1 cellular context compared by ENCODE assay signal in the genomic region with DNA sequence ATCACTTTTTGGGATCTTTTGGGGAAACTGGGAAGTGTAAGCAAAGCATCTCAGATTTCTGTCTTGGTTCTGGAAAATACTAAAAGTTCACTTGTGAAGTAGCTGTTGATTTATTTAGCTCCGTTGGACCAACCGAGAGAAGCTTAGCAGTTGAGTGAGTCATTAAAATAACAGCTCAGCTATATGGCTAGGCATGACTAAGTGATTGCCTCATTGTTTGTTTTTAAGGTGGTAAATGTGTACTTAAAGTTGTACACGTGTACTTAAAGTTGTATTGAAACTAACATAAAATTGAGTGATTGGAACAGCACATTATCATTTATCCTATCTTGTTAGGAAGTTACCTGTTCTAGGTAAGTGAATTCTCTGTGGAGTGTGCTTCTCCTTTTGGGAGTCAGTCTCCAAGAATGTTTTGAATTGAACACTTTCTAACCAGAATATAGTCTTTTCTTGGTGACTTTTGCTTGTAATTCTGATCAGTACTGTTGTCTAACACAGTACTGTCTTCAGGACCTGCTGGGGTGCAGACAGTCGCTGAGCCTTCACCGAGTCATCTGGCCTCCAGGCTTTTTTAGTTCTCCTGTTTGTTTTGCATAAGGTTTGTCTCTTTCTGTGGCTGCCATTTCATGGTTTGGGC.
TF ChIP-seq lines count a peak whose summit lies in the region.

No MANE protein-coding gene starts in this region.

TF ChIP-seq in K562, 482 proteins besides CTCF, POLR2A, EP300 and RAD21 (continued from another document and continues in another):
- TF ChIP-seq IFI16 (CRISPR knock-in tag; IDR thresholded peaks at IDR 0.05), result no peak
- no peak for TF ChIP-seq ZNF561 (CRISPR knock-in tag; conservative IDR thresholded peaks at IDR 0.05)
- TF ChIP-seq GABPB1 (CRISPR knock-in tag; IDR thresholded peaks at IDR 0.05), result no peak
- TF ChIP-seq, protein P1, sequence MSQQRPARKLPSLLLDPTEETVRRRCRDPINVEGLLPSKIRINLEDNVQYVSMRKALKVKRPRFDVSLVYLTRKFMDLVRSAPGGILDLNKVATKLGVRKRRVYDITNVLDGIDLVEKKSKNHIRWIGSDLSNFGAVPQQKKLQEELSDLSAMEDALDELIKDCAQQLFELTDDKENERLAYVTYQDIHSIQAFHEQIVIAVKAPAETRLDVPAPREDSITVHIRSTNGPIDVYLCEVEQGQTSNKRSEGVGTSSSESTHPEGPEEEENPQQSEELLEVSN (IDR thresholded peaks at IDR 0.05; ENCODE audit: borderline replicate concordance in 1 of 2, extremely low read depth in 1 of 2, insufficient read depth in 1 of 2, insufficient read length in 1 of 2, low read depth in 1 of 2, low read length in 1 of 2, poor library complexity in 1 of 2, severe bottlenecking in 1 of 2), result no peak
- no peak; a peak in 1 of 4 replicates for TF ChIP-seq TRIM24 (IDR thresholded peaks at IDR 0.05)
- peak; percentile 86 for TF ChIP-seq C11orf30 (IDR thresholded peaks at IDR 0.05; ENCODE audit: low read depth)
- TF ChIP-seq, protein P2, sequence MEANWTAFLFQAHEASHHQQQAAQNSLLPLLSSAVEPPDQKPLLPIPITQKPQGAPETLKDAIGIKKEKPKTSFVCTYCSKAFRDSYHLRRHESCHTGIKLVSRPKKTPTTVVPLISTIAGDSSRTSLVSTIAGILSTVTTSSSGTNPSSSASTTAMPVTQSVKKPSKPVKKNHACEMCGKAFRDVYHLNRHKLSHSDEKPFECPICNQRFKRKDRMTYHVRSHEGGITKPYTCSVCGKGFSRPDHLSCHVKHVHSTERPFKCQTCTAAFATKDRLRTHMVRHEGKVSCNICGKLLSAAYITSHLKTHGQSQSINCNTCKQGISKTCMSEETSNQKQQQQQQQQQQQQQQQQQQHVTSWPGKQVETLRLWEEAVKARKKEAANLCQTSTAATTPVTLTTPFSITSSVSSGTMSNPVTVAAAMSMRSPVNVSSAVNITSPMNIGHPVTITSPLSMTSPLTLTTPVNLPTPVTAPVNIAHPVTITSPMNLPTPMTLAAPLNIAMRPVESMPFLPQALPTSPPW (CRISPR knock-in tag; IDR thresholded peaks at IDR 0.05), result 0 out of 2 replicates have a peak, but pooled peaks have one; percentile 25
- TF ChIP-seq E2F3 (CRISPR knock-in tag; IDR thresholded peaks at IDR 0.05), result no peak
- no peak for TF ChIP-seq POLR2AphosphoS5 (IDR thresholded peaks at IDR 0.05; ENCODE audit: control insufficient read depth, insufficient read depth, low read depth, low read length)
- TF ChIP-seq PRMT5 (CRISPR knock-in tag; IDR thresholded peaks at IDR 0.05), result no peak
- TF ChIP-seq ZNF232 (CRISPR knock-in tag; IDR thresholded peaks at IDR 0.05), result no peak
- no peak for TF ChIP-seq ZNF217 (CRISPR knock-in tag; IDR thresholded peaks at IDR 0.05)
- no peak for TF ChIP-seq MEF2A (IDR thresholded peaks at IDR 0.05; ENCODE audit: control insufficient read depth, low read depth, low read length)
- no peak for TF ChIP-seq ZNF146 (CRISPR knock-in tag; IDR thresholded peaks at IDR 0.05; ENCODE audit: unreplicated experiment)
- TF ChIP-seq, protein P3, sequence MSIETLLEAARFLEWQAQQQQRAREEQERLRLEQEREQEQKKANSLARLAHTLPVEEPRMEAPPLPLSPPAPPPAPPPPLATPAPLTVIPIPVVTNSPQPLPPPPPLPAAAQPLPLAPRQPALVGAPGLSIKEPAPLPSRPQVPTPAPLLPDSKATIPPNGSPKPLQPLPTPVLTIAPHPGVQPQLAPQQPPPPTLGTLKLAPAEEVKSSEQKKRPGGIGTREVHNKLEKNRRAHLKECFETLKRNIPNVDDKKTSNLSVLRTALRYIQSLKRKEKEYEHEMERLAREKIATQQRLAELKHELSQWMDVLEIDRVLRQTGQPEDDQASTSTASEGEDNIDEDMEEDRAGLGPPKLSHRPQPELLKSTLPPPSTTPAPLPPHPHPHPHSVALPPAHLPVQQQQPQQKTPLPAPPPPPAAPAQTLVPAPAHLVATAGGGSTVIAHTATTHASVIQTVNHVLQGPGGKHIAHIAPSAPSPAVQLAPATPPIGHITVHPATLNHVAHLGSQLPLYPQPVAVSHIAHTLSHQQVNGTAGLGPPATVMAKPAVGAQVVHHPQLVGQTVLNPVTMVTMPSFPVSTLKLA (conservative IDR thresholded peaks at IDR 0.05), result peak; percentile 81 to 84
- no peak for TF ChIP-seq TSC22D4 (tag; IDR thresholded peaks at IDR 0.05)
- TF ChIP-seq, protein P4, sequence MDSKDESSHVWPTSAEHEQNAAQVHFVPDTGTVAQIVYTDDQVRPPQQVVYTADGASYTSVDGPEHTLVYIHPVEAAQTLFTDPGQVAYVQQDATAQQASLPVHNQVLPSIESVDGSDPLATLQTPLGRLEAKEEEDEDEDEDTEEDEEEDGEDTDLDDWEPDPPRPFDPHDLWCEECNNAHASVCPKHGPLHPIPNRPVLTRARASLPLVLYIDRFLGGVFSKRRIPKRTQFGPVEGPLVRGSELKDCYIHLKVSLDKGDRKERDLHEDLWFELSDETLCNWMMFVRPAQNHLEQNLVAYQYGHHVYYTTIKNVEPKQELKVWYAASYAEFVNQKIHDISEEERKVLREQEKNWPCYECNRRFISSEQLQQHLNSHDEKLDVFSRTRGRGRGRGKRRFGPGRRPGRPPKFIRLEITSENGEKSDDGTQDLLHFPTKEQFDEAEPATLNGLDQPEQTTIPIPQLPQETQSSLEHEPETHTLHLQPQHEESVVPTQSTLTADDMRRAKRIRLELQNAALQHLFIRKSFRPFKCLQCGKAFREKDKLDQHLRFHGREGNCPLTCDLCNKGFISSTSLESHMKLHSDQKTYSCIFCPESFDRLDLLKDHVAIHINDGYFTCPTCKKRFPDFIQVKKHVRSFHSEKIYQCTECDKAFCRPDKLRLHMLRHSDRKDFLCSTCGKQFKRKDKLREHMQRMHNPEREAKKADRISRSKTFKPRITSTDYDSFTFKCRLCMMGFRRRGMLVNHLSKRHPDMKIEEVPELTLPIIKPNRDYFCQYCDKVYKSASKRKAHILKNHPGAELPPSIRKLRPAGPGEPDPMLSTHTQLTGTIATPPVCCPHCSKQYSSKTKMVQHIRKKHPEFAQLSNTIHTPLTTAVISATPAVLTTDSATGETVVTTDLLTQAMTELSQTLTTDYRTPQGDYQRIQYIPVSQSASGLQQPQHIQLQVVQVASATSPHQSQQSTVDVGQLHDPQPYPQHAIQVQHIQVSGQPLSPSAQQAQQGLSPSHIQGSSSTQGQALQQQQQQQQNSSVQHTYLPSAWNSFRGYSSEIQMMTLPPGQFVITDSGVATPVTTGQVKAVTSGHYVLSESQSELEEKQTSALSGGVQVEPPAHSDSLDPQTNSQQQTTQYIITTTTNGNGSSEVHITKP (IDR thresholded peaks at IDR 0.05; ENCODE audit: partially characterized antibody), result peak; percentile 83
- TF ChIP-seq, protein P5, sequence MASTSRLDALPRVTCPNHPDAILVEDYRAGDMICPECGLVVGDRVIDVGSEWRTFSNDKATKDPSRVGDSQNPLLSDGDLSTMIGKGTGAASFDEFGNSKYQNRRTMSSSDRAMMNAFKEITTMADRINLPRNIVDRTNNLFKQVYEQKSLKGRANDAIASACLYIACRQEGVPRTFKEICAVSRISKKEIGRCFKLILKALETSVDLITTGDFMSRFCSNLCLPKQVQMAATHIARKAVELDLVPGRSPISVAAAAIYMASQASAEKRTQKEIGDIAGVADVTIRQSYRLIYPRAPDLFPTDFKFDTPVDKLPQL (IDR thresholded peaks at IDR 0.05; ENCODE audit: extremely low read depth, insufficient read length), result no peak
- TF ChIP-seq, protein P6, sequence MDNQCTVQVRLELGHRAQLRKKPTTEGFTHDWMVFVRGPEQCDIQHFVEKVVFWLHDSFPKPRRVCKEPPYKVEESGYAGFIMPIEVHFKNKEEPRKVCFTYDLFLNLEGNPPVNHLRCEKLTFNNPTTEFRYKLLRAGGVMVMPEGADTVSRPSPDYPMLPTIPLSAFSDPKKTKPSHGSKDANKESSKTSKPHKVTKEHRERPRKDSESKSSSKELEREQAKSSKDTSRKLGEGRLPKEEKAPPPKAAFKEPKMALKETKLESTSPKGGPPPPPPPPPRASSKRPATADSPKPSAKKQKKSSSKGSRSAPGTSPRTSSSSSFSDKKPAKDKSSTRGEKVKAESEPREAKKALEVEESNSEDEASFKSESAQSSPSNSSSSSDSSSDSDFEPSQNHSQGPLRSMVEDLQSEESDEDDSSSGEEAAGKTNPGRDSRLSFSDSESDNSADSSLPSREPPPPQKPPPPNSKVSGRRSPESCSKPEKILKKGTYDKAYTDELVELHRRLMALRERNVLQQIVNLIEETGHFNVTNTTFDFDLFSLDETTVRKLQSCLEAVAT (IDR thresholded peaks at IDR 0.05), result no peak
- TF ChIP-seq, protein P7, sequence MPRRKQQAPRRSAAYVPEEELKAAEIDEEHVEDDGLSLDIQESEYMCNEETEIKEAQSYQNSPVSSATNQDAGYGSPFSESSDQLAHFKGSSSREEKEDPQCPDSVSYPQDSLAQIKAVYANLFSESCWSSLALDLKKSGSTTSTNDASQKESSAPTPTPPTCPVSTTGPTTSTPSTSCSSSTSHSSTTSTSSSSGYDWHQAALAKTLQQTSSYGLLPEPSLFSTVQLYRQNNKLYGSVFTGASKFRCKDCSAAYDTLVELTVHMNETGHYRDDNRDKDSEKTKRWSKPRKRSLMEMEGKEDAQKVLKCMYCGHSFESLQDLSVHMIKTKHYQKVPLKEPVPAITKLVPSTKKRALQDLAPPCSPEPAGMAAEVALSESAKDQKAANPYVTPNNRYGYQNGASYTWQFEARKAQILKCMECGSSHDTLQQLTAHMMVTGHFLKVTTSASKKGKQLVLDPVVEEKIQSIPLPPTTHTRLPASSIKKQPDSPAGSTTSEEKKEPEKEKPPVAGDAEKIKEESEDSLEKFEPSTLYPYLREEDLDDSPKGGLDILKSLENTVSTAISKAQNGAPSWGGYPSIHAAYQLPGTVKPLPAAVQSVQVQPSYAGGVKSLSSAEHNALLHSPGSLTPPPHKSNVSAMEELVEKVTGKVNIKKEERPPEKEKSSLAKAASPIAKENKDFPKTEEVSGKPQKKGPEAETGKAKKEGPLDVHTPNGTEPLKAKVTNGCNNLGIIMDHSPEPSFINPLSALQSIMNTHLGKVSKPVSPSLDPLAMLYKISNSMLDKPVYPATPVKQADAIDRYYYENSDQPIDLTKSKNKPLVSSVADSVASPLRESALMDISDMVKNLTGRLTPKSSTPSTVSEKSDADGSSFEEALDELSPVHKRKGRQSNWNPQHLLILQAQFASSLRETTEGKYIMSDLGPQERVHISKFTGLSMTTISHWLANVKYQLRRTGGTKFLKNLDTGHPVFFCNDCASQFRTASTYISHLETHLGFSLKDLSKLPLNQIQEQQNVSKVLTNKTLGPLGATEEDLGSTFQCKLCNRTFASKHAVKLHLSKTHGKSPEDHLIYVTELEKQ (CRISPR knock-in tag; IDR thresholded peaks at IDR 0.05), result no peak
- no peak for TF ChIP-seq RBM34 (IDR thresholded peaks at IDR 0.05; ENCODE audit: borderline replicate concordance, insufficient read depth, low read length)
- TF ChIP-seq DPF2 (IDR thresholded peaks at IDR 0.05), result peak; percentile 86
- TF ChIP-seq FOXJ2 (tag; IDR thresholded peaks at IDR 0.05), result no peak
- TF ChIP-seq, protein P8, sequence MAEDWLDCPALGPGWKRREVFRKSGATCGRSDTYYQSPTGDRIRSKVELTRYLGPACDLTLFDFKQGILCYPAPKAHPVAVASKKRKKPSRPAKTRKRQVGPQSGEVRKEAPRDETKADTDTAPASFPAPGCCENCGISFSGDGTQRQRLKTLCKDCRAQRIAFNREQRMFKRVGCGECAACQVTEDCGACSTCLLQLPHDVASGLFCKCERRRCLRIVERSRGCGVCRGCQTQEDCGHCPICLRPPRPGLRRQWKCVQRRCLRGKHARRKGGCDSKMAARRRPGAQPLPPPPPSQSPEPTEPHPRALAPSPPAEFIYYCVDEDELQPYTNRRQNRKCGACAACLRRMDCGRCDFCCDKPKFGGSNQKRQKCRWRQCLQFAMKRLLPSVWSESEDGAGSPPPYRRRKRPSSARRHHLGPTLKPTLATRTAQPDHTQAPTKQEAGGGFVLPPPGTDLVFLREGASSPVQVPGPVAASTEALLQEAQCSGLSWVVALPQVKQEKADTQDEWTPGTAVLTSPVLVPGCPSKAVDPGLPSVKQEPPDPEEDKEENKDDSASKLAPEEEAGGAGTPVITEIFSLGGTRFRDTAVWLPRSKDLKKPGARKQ (CRISPR knock-in tag; IDR thresholded peaks at IDR 0.05), result no peak
- TF ChIP-seq CREBBP (IDR thresholded peaks at IDR 0.05; ENCODE audit: low read depth, low read length), result no peak
- no peak for TF ChIP-seq TBL1XR1 (IDR thresholded peaks at IDR 0.05; ENCODE audit: low read length in 2 of 2)
- no peak for TF ChIP-seq ZC3H8 (IDR thresholded peaks at IDR 0.05)
- TF ChIP-seq, protein P9, sequence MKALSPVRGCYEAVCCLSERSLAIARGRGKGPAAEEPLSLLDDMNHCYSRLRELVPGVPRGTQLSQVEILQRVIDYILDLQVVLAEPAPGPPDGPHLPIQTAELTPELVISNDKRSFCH (CRISPR knock-in tag; IDR thresholded peaks at IDR 0.05), result no peak
- TF ChIP-seq, protein P9 (tag; IDR thresholded peaks at IDR 0.05), result no peak
- TF ChIP-seq CHD2 (IDR thresholded peaks at IDR 0.05; ENCODE audit: low read depth, low read length), result no peak
- no peak for TF ChIP-seq HMGN3 (IDR thresholded peaks at IDR 0.05; ENCODE audit: borderline replicate concordance, extremely low read depth, insufficient read length, low read depth, low read length)
- 0 out of 2 replicates have a peak, but pooled peaks have one; percentile 56 for TF ChIP-seq ZEB2 (IDR thresholded peaks at IDR 0.05)
- no peak for TF ChIP-seq GTF2F1 (IDR thresholded peaks at IDR 0.05; ENCODE audit: low read depth, low read length)
- TF ChIP-seq JUND (IDR thresholded peaks at IDR 0.05; ENCODE audit: borderline replicate concordance, low read depth, low read length), result peak; percentile 97
- peak; percentile 98 for TF ChIP-seq JUND (tag; IDR thresholded peaks at IDR 0.05; ENCODE audit: borderline replicate concordance, low read depth, low read length)
- no peak for TF ChIP-seq SNRNP70 (optimal IDR thresholded peaks at IDR 0.05; ENCODE audit: low read depth, low read length)
- TF ChIP-seq, protein P10, sequence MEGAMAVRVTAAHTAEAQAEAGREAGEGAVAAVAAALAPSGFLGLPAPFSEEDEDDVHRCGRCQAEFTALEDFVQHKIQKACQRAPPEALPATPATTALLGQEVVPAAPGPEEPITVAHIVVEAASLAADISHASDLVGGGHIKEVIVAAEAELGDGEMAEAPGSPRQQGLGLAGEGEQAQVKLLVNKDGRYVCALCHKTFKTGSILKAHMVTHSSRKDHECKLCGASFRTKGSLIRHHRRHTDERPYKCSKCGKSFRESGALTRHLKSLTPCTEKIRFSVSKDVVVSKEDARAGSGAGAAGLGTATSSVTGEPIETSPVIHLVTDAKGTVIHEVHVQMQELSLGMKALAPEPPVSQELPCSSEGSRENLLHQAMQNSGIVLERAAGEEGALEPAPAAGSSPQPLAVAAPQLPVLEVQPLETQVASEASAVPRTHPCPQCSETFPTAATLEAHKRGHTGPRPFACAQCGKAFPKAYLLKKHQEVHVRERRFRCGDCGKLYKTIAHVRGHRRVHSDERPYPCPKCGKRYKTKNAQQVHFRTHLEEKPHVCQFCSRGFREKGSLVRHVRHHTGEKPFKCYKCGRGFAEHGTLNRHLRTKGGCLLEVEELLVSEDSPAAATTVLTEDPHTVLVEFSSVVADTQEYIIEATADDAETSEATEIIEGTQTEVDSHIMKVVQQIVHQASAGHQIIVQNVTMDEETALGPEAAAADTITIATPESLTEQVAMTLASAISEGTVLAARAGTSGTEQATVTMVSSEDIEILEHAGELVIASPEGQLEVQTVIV (CRISPR knock-in tag; IDR thresholded peaks at IDR 0.05; ENCODE audit: borderline replicate concordance), result no peak
- peak; percentile 81 for TF ChIP-seq CEBPG (CRISPR knock-in tag; IDR thresholded peaks at IDR 0.05)
- peak; percentile 80 to 90 for TF ChIP-seq CEBPG (tag; conservative IDR thresholded peaks at IDR 0.05 in 1 of 2, IDR thresholded peaks at IDR 0.05 in 1 of 2)
- no peak for TF ChIP-seq PHB2 (IDR thresholded peaks at IDR 0.05; ENCODE audit: low read depth)
- no peak for TF ChIP-seq ZKSCAN8 (CRISPR knock-in tag; IDR thresholded peaks at IDR 0.05)
- TF ChIP-seq FOXA1 (IDR thresholded peaks at IDR 0.05; ENCODE audit: borderline replicate concordance), result no peak
